13 cellular contexts compared by ENCODE assay signal in genomic region chr16:29731768-29732601, GRCh38. TPM values are rescaled to one million over a fixed set of nuclear protein-coding genes. Genes with fewer than 3 reads are reported as not detected.
DNase-seq lines count a peak whose midpoint lies in the region; ATAC-seq and TF ChIP-seq lines count a peak whose summit lies in the region.
"Not testable (repeated sequence)": the region's sequence is repeated elsewhere in the genome, so short reads cannot be mapped to it uniquely, and the experiment has no call there.
"Had no signal": no experiment of that assay in that cellular context is flagged by ENCODE, and none has a peak within 500 bp of the region (broad histone marks: within the 10 kb centered on the region; RNA-seq: fewer than 3 reads in every experiment).

No MANE protein-coding gene starts in this region.

- CTCF ChIA-PET in activated CD8-positive, alpha-beta T cell treated with anti-CD3 and anti-CD28 coated beads, Interleukin-2, amount 10 ng/mL, durations not matched to agents 7 days and 5 days (lab: Charles Lee), result interaction anchor here (0.9 to 1.9 kb wide), 5 partner anchors 10 to 116 kb away, joined by 3 to 4 read pairs (median 4); partner anchors contain the start of gene PAGR1

- not testable (repeated sequence) for H3K27me3 ChIP-seq in OCI-LY3 (ENCODE audit: low read depth, low read length)

- peak overlapping the region; percentile 45 for H3K27ac ChIP-seq in OCI-LY3 (ENCODE audit: low read length)

- not testable (repeated sequence) for H3K9me3 ChIP-seq in OCI-LY3 (ENCODE audit: insufficient read depth, low read length)

- peak; percentile 43 for DNase-seq in activated CD8-positive, alpha-beta T cell treated with anti-CD3 and anti-CD28 coated beads, Interleukin-2, amount 10 ng/mL, durations not matched to agents 7 days and 5 days
- not testable (repeated sequence) for DNase-seq in activated naive CD8-positive, alpha-beta T cell treated with anti-CD3 and anti-CD28 coated beads, Interleukin-2, amount 10 ng/mL, durations not matched to agents 7 days and 5 days
- DNase-seq in stimulated activated CD4-positive, alpha-beta T cell treated with anti-CD3 and anti-CD28 coated beads, Interleukin-1b, Interleukin-23, amount 100 ng/mL, for 4 hours (ENCODE audit: low read depth in 2 of 2), result peak; percentile 30 to 62
- DNase-seq in stimulated activated naive CD8-positive, alpha-beta T cell treated with anti-CD3 and anti-CD28 coated beads, Interleukin-15, amount 100 ng/mL, for 72 hours, result peak; percentile 62 to 80

- H3K36me3 ChIP-seq in OCI-LY3 (replicated peaks; ENCODE audit: low read depth, low read length), result not testable (repeated sequence)

- H3K9ac ChIP-seq in OCI-LY3 (ENCODE audit: low read length), result not testable (repeated sequence)

- not testable (repeated sequence) for TF ChIP-seq CTCF in OCI-LY3 (IDR thresholded peaks at IDR 0.05; ENCODE audit: low read depth, low read length)

- peaks cover 19% of the 10 kb centered on the region for H3K4me1 ChIP-seq in OCI-LY3 (ENCODE audit: low read length)

- H3K4me3 Mint-ChIP-seq in activated CD8-positive, alpha-beta T cell treated with anti-CD3 and anti-CD28 coated beads, Interleukin-2, amount 10 ng/mL, durations not matched to agents 7 days and 5 days, result not testable (repeated sequence)
- H3K4me3 Mint-ChIP-seq in activated naive CD8-positive, alpha-beta T cell treated with anti-CD3 and anti-CD28 coated beads, Interleukin-2, amount 10 ng/mL, durations not matched to agents 7 days and 5 days, result peak overlapping the region; percentile 45
- peak overlapping the region; percentile 24 to 42 for H3K4me3 Mint-ChIP-seq in stimulated activated naive CD8-positive, alpha-beta T cell treated with anti-CD3 and anti-CD28 coated beads, Interleukin-15, amount 100 ng/mL, for 72 hours

- H3K9me3 Mint-ChIP-seq in activated CD8-positive, alpha-beta T cell treated with anti-CD3 and anti-CD28 coated beads, Interleukin-2, amount 10 ng/mL, durations not matched to agents 7 days and 5 days (ENCODE audit: insufficient read depth); activated naive CD8-positive, alpha-beta T cell treated with anti-CD3 and anti-CD28 coated beads, Interleukin-2, amount 10 ng/mL, durations not matched to agents 7 days and 5 days: not testable (repeated sequence)
- peaks cover 8 to 21% of the 10 kb centered on the region in 2 donors for H3K9me3 Mint-ChIP-seq in stimulated activated naive CD8-positive, alpha-beta T cell treated with anti-CD3 and anti-CD28 coated beads, Interleukin-15, amount 100 ng/mL, for 72 hours

- H3K79me2 ChIP-seq in OCI-LY3 (ENCODE audit: low read length), result not testable (repeated sequence)

- POLR2A ChIA-PET in activated CD8-positive, alpha-beta T cell treated with anti-CD3 and anti-CD28 coated beads, Interleukin-2, amount 10 ng/mL, durations not matched to agents 7 days and 5 days (lab: Charles Lee), result interaction anchor here (0.6 to 1.2 kb wide), 6 partner anchors 12 to 639 kb away, joined by 3 to 5 read pairs (median 4); partner anchors contain the start of gene TMEM219
- POLR2A ChIA-PET in activated naive CD8-positive, alpha-beta T cell treated with anti-CD3 and anti-CD28 coated beads, Interleukin-2, amount 10 ng/mL, durations not matched to agents 7 days and 5 days (lab: Charles Lee), result interaction anchor here (0.6 to 1.6 kb wide), 5 partner anchors 12 to 263 kb away, joined by 3 to 4 read pairs (median 3); partner anchors contain the start of gene KIF22

- 0 out of 2 replicates have a peak overlapping the region, but pooled peaks have one; percentile 52 for H2AFZ ChIP-seq in OCI-LY3 (ENCODE audit: low read depth, low read length)

- H3K27ac Mint-ChIP-seq in activated CD8-positive, alpha-beta T cell treated with anti-CD3 and anti-CD28 coated beads, Interleukin-2, amount 10 ng/mL, durations not matched to agents 7 days and 5 days, result peak overlapping the region; percentile 43
- H3K27ac Mint-ChIP-seq in activated naive CD8-positive, alpha-beta T cell treated with anti-CD3 and anti-CD28 coated beads, Interleukin-2, amount 10 ng/mL, durations not matched to agents 7 days and 5 days, result peak overlapping the region; percentile 80
- H3K27ac Mint-ChIP-seq in stimulated activated naive CD8-positive, alpha-beta T cell treated with anti-CD3 and anti-CD28 coated beads, Interleukin-15, amount 100 ng/mL, for 72 hours, result peak overlapping the region; percentile 62 to 84

- not testable (repeated sequence) for H3K4me3 ChIP-seq in OCI-LY3 (ENCODE audit: low read length)

- peak; percentile 72 for ATAC-seq in GM18498 (IDR thresholded peaks at IDR 0.05; ENCODE audit: unreplicated experiment)
- peak; percentile 78 for ATAC-seq in GM21447 (IDR thresholded peaks at IDR 0.05; ENCODE audit: unreplicated experiment)
- ATAC-seq in HG03097 (IDR thresholded peaks at IDR 0.05; ENCODE audit: low FRiP score, unreplicated experiment), result peak; percentile 60
- peak; percentile 66 for ATAC-seq in activated CD8-positive, alpha-beta T cell treated with anti-CD3 and anti-CD28 coated beads, Interleukin-2, amount 10 ng/mL, durations not matched to agents 7 days and 5 days
- ATAC-seq in activated naive CD8-positive, alpha-beta T cell treated with anti-CD3 and anti-CD28 coated beads, Interleukin-2, amount 10 ng/mL, durations not matched to agents 7 days and 5 days (ENCODE audit: low read depth), result peak; percentile 54
- ATAC-seq in stimulated activated naive CD8-positive, alpha-beta T cell treated with anti-CD3 and anti-CD28 coated beads, Interleukin-15, amount 100 ng/mL, for 72 hours, result peak; percentile 98

- not testable (repeated sequence) for H4K20me1 ChIP-seq in OCI-LY3 (ENCODE audit: insufficient read depth, low read length)

- H3K27me3 Mint-ChIP-seq in activated CD8-positive, alpha-beta T cell treated with anti-CD3 and anti-CD28 coated beads, Interleukin-2, amount 10 ng/mL, durations not matched to agents 7 days and 5 days (ENCODE audit: low read depth); activated naive CD8-positive, alpha-beta T cell treated with anti-CD3 and anti-CD28 coated beads, Interleukin-2, amount 10 ng/mL, durations not matched to agents 7 days and 5 days; stimulated activated naive CD8-positive, alpha-beta T cell treated with anti-CD3 and anti-CD28 coated beads, Interleukin-15, amount 100 ng/mL, for 72 hours: not testable (repeated sequence)

- H3K36me3 Mint-ChIP-seq in activated CD8-positive, alpha-beta T cell treated with anti-CD3 and anti-CD28 coated beads, Interleukin-2, amount 10 ng/mL, durations not matched to agents 7 days and 5 days (ENCODE audit: low read depth), result peaks cover 14% of the 10 kb centered on the region
- peaks cover 16% of the 10 kb centered on the region for H3K36me3 Mint-ChIP-seq in activated naive CD8-positive, alpha-beta T cell treated with anti-CD3 and anti-CD28 coated beads, Interleukin-2, amount 10 ng/mL, durations not matched to agents 7 days and 5 days

- peak overlapping the region; percentile 32; the same call in 1 of the 2 replicates for H3K4me2 ChIP-seq in OCI-LY3 (ENCODE audit: low read length)

- peaks cover 37% of the 10 kb centered on the region for H3K4me1 Mint-ChIP-seq in activated CD8-positive, alpha-beta T cell treated with anti-CD3 and anti-CD28 coated beads, Interleukin-2, amount 10 ng/mL, durations not matched to agents 7 days and 5 days (ENCODE audit: low read depth)
- H3K4me1 Mint-ChIP-seq in activated naive CD8-positive, alpha-beta T cell treated with anti-CD3 and anti-CD28 coated beads, Interleukin-2, amount 10 ng/mL, durations not matched to agents 7 days and 5 days, result peaks cover 17% of the 10 kb centered on the region
- H3K4me1 Mint-ChIP-seq in stimulated activated naive CD8-positive, alpha-beta T cell treated with anti-CD3 and anti-CD28 coated beads, Interleukin-15, amount 100 ng/mL, for 72 hours, result peaks cover 54% of the 10 kb centered on the region

RNA-seq across cellular contexts. Expression of gene C16orf54, which starts 13.8 kb away (rescaled TPM):
- 10 to 100 TPM; 64.3 to 68.0 TPM for total RNA-seq in activated CD8-positive, alpha-beta T cell treated with anti-CD3 and anti-CD28 coated beads, Interleukin-2, amount 10 ng/mL, durations not matched to agents 7 days and 5 days
- total RNA-seq in activated naive CD8-positive, alpha-beta T cell treated with anti-CD3 and anti-CD28 coated beads, Interleukin-2, amount 10 ng/mL, durations not matched to agents 7 days and 5 days, result 10 to 100 TPM; 84.2 to 88.0 TPM
- total RNA-seq: cardiac muscle cell, temporal lobe had no signal

RNA-seq across cellular contexts. Expression of gene ZG16, which starts 46.1 kb away (rescaled TPM):
- not detected for total RNA-seq in activated CD8-positive, alpha-beta T cell treated with anti-CD3 and anti-CD28 coated beads, Interleukin-2, amount 10 ng/mL, durations not matched to agents 7 days and 5 days
- not detected for total RNA-seq in activated naive CD8-positive, alpha-beta T cell treated with anti-CD3 and anti-CD28 coated beads, Interleukin-2, amount 10 ng/mL, durations not matched to agents 7 days and 5 days
- total RNA-seq: cardiac muscle cell, frontal cortex, omental fat pad, skeletal muscle tissue, temporal lobe had no signal

RNA-seq across cellular contexts. Expression of gene QPRT, which starts 53.0 kb away (rescaled TPM):
- 10 to 100 TPM in 1 of 2 experiments, 1 to 10 TPM in 1; 8.6 to 10.2 TPM for total RNA-seq in activated CD8-positive, alpha-beta T cell treated with anti-CD3 and anti-CD28 coated beads, Interleukin-2, amount 10 ng/mL, durations not matched to agents 7 days and 5 days
- total RNA-seq in activated naive CD8-positive, alpha-beta T cell treated with anti-CD3 and anti-CD28 coated beads, Interleukin-2, amount 10 ng/mL, durations not matched to agents 7 days and 5 days, result 10 to 100 TPM in 1 of 2 experiments, 1 to 10 TPM in 1; 7.4 to 10.0 TPM

RNA-seq across cellular contexts. Expression of gene KIF22, which starts 58.6 kb away (rescaled TPM):
- total RNA-seq in activated CD8-positive, alpha-beta T cell treated with anti-CD3 and anti-CD28 coated beads, Interleukin-2, amount 10 ng/mL, durations not matched to agents 7 days and 5 days, result 100 to 1,000 TPM; 229 to 233 TPM
- total RNA-seq in activated naive CD8-positive, alpha-beta T cell treated with anti-CD3 and anti-CD28 coated beads, Interleukin-2, amount 10 ng/mL, durations not matched to agents 7 days and 5 days, result 100 to 1,000 TPM; 191 to 199 TPM
